ENCODE assay signal across 20 cellular contexts in the genomic region with DNA sequence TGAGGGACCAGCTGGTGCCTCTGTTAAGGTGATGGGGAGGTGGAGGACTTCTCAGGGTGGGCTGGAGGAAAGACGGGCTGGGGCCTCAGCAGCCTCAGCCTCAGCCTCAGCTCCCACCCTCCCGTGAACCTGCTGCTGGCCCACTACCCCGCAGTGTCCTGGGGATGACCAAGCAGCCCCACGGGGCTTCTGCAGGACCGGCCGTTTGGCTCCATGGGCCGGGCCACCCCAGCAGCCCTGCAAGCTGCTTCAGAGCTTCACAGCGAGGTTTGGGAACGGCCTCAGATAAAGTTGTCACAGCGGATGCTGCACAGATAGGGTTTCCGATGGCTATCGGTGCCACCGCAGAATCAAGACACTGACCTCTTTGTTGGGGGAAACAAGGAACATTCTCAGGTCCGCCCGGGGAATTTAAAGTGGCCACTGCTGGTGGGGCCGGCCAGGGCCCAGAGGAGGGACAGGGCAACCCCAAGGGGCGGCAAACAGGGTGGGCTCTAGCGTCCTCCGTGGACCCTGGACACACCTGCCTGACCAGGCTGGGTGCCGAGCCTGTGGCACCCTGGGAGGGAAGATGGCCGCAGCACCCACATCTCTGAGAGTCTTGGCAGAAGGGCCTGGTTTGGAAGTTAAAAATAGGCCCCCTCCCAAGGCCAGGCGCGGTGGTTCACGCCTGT. TPM values are rescaled to one million over a fixed set of nuclear protein-coding genes. Genes with fewer than 3 reads are reported as not detected.
DNase-seq lines count a peak whose midpoint lies in the region; ATAC-seq and TF ChIP-seq lines count a peak whose summit lies in the region.
"Had no signal": no experiment of that assay in that cellular context is flagged by ENCODE, and none has a peak within 500 bp of the region (broad histone marks: within the 10 kb centered on the region; RNA-seq: fewer than 3 reads in every experiment).

No MANE protein-coding gene starts in this region.

- TF ChIP-seq CTCF in right atrium auricular region (IDR thresholded peaks at IDR 0.05): no peak
- TF ChIP-seq CTCF in WTC11 (IDR thresholded peaks at IDR 0.05): no peak
- TF ChIP-seq CTCF in nephron progenitor cell (IDR thresholded peaks at IDR 0.05): no peak

- intact Hi-C loops in left ventricle myocardium superior (cut with micrococcal nuclease): no loop called here

- H3K27me3 Mint-ChIP-seq in WTC11 (ENCODE audit: low read depth): peaks cover 5% of the 10 kb centered on the region; the same call in 1 of the 2 replicates
- peaks cover 7% of the 10 kb centered on the region for H3K27me3 Mint-ChIP-seq in nephron progenitor cell (ENCODE audit: low read depth, poor library complexity)

- no peak overlapping the region for H3K4me3 ChIP-seq in right atrium auricular region
- H3K4me3 ChIP-seq: GM23248 had no signal

- no peaks in the 10 kb centered on the region for H3K36me3 Mint-ChIP-seq in WTC11
- H3K36me3 Mint-ChIP-seq in nephron progenitor cell (ENCODE audit: low read depth): no peaks in the 10 kb centered on the region

- peaks cover 6% of the 10 kb centered on the region; the same call in 1 of the 2 replicates for H3K4me1 Mint-ChIP-seq in WTC11
- no peaks in the 10 kb centered on the region for H3K4me1 Mint-ChIP-seq in nephron progenitor cell

- CTCF ChIA-PET in WTC11 (lab: Charles Lee): interaction anchor here (1.0 kb wide), 2 partner anchors 40 to 84 kb away, joined by 3 to 4 read pairs; no protein-coding TSS in a partner anchor

- ATAC-seq in left ventricle myocardium superior (no peak), WTC11 (no peak), GM21528 (IDR thresholded peaks at IDR 0.05; ENCODE audit: low FRiP score, unreplicated experiment) (no peak)
- ATAC-seq: HCT116 had no signal

- H3K9me3 Mint-ChIP-seq in WTC11: peaks cover 20% of the 10 kb centered on the region
- peaks cover 8% of the 10 kb centered on the region for H3K9me3 Mint-ChIP-seq in nephron progenitor cell

- H3K4me1 ChIP-seq in right atrium auricular region: peaks cover 0 to 37% of the 10 kb centered on the region in 2 donors

- H3K27ac Mint-ChIP-seq in WTC11 (peak overlapping the region; percentile 79; the same call in 1 of the 2 replicates), nephron progenitor cell (peak overlapping the region; percentile 57)

- no peaks in the 10 kb centered on the region for H3K36me3 ChIP-seq in right atrium auricular region

- H3K4me3 Mint-ChIP-seq in WTC11 (no peak overlapping the region), nephron progenitor cell (no peak overlapping the region)

- H3K9me3 ChIP-seq in right atrium auricular region: no peaks in the 10 kb centered on the region

- POLR2A ChIA-PET in WTC11 (lab: Charles Lee): no interaction called here

- peak; percentile 22 for DNase-seq in left ventricle myocardium superior
- no peak for DNase-seq in right atrium auricular region (ENCODE audit: low spot score)
- no peak for DNase-seq in WTC11 (ENCODE audit: low spot score)
- no peak for DNase-seq in nephron progenitor cell
- DNase-seq in CD1c-positive myeloid dendritic cell (ENCODE audit: extremely low spot score): no peak
- no peak for DNase-seq in AG08395 (ENCODE audit: low spot score)
- no peak for DNase-seq in cerebellum (ENCODE audit: low spot score)
- DNase-seq: Calu3, DMS53, GM23248, KG1, NCI-H1436, NCI-H2029, NCI-H2171, NCI-H446 treated with DMSO at 0.1 percent for 48 hours, RPMI8226, SIG-M5 had no signal

- H3K27ac ChIP-seq in right atrium auricular region: no peak overlapping the region
- H3K27ac ChIP-seq: C4-2B, GM23248 had no signal

- H3K27me3 ChIP-seq in right atrium auricular region: no peaks in the 10 kb centered on the region

TF ChIP-seq in WTC11, 78 proteins besides CTCF, POLR2A, EP300 and RAD21:
- no peak for TF ChIP-seq KAT7 (CRISPR knock-in tag; IDR thresholded peaks at IDR 0.05; ENCODE audit: borderline replicate concordance)
- TF ChIP-seq, protein P1, sequence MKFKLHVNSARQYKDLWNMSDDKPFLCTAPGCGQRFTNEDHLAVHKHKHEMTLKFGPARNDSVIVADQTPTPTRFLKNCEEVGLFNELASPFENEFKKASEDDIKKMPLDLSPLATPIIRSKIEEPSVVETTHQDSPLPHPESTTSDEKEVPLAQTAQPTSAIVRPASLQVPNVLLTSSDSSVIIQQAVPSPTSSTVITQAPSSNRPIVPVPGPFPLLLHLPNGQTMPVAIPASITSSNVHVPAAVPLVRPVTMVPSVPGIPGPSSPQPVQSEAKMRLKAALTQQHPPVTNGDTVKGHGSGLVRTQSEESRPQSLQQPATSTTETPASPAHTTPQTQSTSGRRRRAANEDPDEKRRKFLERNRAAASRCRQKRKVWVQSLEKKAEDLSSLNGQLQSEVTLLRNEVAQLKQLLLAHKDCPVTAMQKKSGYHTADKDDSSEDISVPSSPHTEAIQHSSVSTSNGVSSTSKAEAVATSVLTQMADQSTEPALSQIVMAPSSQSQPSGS (CRISPR knock-in tag; IDR thresholded peaks at IDR 0.05; ENCODE audit: borderline replicate concordance, low read depth): no peak
- no peak for TF ChIP-seq HMGA2 (CRISPR knock-in tag; IDR thresholded peaks at IDR 0.05)
- TF ChIP-seq, protein P2, sequence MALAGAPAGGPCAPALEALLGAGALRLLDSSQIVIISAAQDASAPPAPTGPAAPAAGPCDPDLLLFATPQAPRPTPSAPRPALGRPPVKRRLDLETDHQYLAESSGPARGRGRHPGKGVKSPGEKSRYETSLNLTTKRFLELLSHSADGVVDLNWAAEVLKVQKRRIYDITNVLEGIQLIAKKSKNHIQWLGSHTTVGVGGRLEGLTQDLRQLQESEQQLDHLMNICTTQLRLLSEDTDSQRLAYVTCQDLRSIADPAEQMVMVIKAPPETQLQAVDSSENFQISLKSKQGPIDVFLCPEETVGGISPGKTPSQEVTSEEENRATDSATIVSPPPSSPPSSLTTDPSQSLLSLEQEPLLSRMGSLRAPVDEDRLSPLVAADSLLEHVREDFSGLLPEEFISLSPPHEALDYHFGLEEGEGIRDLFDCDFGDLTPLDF (CRISPR knock-in tag; IDR thresholded peaks at IDR 0.05): no peak
- TF ChIP-seq MYBL2 (CRISPR knock-in tag; IDR thresholded peaks at IDR 0.05): no peak
- TF ChIP-seq, protein P3, sequence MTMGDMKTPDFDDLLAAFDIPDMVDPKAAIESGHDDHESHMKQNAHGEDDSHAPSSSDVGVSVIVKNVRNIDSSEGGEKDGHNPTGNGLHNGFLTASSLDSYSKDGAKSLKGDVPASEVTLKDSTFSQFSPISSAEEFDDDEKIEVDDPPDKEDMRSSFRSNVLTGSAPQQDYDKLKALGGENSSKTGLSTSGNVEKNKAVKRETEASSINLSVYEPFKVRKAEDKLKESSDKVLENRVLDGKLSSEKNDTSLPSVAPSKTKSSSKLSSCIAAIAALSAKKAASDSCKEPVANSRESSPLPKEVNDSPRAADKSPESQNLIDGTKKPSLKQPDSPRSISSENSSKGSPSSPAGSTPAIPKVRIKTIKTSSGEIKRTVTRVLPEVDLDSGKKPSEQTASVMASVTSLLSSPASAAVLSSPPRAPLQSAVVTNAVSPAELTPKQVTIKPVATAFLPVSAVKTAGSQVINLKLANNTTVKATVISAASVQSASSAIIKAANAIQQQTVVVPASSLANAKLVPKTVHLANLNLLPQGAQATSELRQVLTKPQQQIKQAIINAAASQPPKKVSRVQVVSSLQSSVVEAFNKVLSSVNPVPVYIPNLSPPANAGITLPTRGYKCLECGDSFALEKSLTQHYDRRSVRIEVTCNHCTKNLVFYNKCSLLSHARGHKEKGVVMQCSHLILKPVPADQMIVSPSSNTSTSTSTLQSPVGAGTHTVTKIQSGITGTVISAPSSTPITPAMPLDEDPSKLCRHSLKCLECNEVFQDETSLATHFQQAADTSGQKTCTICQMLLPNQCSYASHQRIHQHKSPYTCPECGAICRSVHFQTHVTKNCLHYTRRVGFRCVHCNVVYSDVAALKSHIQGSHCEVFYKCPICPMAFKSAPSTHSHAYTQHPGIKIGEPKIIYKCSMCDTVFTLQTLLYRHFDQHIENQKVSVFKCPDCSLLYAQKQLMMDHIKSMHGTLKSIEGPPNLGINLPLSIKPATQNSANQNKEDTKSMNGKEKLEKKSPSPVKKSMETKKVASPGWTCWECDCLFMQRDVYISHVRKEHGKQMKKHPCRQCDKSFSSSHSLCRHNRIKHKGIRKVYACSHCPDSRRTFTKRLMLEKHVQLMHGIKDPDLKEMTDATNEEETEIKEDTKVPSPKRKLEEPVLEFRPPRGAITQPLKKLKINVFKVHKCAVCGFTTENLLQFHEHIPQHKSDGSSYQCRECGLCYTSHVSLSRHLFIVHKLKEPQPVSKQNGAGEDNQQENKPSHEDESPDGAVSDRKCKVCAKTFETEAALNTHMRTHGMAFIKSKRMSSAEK (CRISPR knock-in tag; IDR thresholded peaks at IDR 0.05; ENCODE audit: borderline replicate concordance): no peak
- TF ChIP-seq, protein P4, sequence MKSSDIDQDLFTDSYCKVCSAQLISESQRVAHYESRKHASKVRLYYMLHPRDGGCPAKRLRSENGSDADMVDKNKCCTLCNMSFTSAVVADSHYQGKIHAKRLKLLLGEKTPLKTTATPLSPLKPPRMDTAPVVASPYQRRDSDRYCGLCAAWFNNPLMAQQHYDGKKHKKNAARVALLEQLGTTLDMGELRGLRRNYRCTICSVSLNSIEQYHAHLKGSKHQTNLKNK (CRISPR knock-in tag; IDR thresholded peaks at IDR 0.05): no peak

RNA-seq across cellular contexts. Expression of a gene that starts 47.8 kb away (rescaled TPM):
- 23.9 TPM for total RNA-seq in left ventricle myocardium superior
- 10 to 100 TPM in 1 of 2 donors, 1 to 10 TPM in 1; 7.9 to 10.0 TPM for total RNA-seq in right atrium auricular region
- total RNA-seq in WTC11 (2021): 57.3 to 65.6 TPM (median 61.8 TPM) in 3 replicates
- 17.9 TPM for total RNA-seq in cerebellum
